8 cellular contexts compared by ENCODE assay signal in genomic region chr2:207167129-207167923, GRCh38. TPM values are rescaled to one million over a fixed set of nuclear protein-coding genes. Genes with fewer than 3 reads are reported as not detected.
DNase-seq lines count a peak whose midpoint lies in the region; ATAC-seq and TF ChIP-seq lines count a peak whose summit lies in the region.

No MANE protein-coding gene starts in this region.

- TF ChIP-seq POLR2A in uterus (IDR thresholded peaks at IDR 0.05), result no peak

- H3K27me3 ChIP-seq in Caco-2 (replicated peaks; ENCODE audit: control insufficient read depth, insufficient read depth, low read length), result peaks cover 9% of the 10 kb centered on the region
- no peaks in the 10 kb centered on the region for H3K27me3 ChIP-seq in mononuclear cell (ENCODE audit: insufficient read depth, low read length)
- H3K27me3 ChIP-seq in uterus, result no peaks in the 10 kb centered on the region

- H3K27ac ChIP-seq in cingulate gyrus (ENCODE audit: low read depth, low read length) (peak overlapping the region; percentile 99), uterus (peak overlapping the region; percentile 100)

- CTCF ChIA-PET in Caco-2 (lab: Charles Lee), result no interaction called here

- peaks cover 19% of the 10 kb centered on the region for H3K27me3 Mint-ChIP-seq in Caco-2 (ENCODE audit: insufficient read depth, unreplicated experiment)

- POLR2A ChIA-PET in Caco-2 (lab: Charles Lee), result interaction anchor here (0.7 kb wide), 1 partner anchor 94 kb away, joined by 8 read pairs; no protein-coding TSS in a partner anchor

- peaks cover 9% of the 10 kb centered on the region for H3K4me1 Mint-ChIP-seq in Caco-2 (ENCODE audit: low read depth, unreplicated experiment)

- peaks cover 10% of the 10 kb centered on the region; the same call in 1 of the 2 replicates for H3K4me1 ChIP-seq in Caco-2
- H3K4me1 ChIP-seq in mononuclear cell (ENCODE audit: insufficient read depth, low read length), result peaks cover 41% of the 10 kb centered on the region
- no peaks in the 10 kb centered on the region for H3K4me1 ChIP-seq in uterus

- BruUV-seq in Caco-2 (replicated peaks; lab: Mats Ljungman, UMichigan), result TSS peak; percentile 71

- DNase-seq in Caco-2, result no peak
- peak; percentile 85 to 94 for DNase-seq in NOMO-1 (lab: John Stamatoyannopoulos, UW; ENCODE audit: unreplicated experiment in 2 of 2)
- DNase-seq in uterus, result peak in 1 of 2 donors; percentile 65
- no peak for DNase-seq in OCI-M2 (lab: John Stamatoyannopoulos, UW; ENCODE audit: unreplicated experiment)

- H3K9me3 ChIP-seq in Caco-2, result no peaks in the 10 kb centered on the region
- H3K9me3 ChIP-seq in mononuclear cell (ENCODE audit: low read depth, low read length), result no peaks in the 10 kb centered on the region
- H3K9me3 ChIP-seq in uterus, result no peaks in the 10 kb centered on the region

- H3K36me3 ChIP-seq in Caco-2 (ENCODE audit: control insufficient read depth, insufficient read depth, low read length), result no peaks in the 10 kb centered on the region
- no peaks in the 10 kb centered on the region for H3K36me3 ChIP-seq in uterus

- ATAC-seq in GM21447 (IDR thresholded peaks at IDR 0.05; ENCODE audit: unreplicated experiment) (peak; percentile 0), GM19328 (IDR thresholded peaks at IDR 0.05; ENCODE audit: unreplicated experiment) (no peak)

- H3K9me3 Mint-ChIP-seq in Caco-2 (ENCODE audit: unreplicated experiment), result no peaks in the 10 kb centered on the region

- peaks cover 13% of the 10 kb centered on the region for H3K36me3 Mint-ChIP-seq in Caco-2 (ENCODE audit: insufficient read depth, unreplicated experiment)

- intact Hi-C loops in Caco-2 (cut with micrococcal nuclease; ENCODE audit: unreplicated experiment) (loop anchor here (5.0 kb wide), 1 partner anchor 310 kb away; no protein-coding TSS in a partner anchor), uterus (cut with DNase I; ENCODE audit: low total_unique reads) (no loop called here)

- H3K27ac Mint-ChIP-seq in Caco-2 (ENCODE audit: unreplicated experiment), result peak overlapping the region; percentile 88

- peak overlapping the region; percentile 90 for H3K4me3 Mint-ChIP-seq in Caco-2 (ENCODE audit: unreplicated experiment)

- H3K4me3 ChIP-seq in Caco-2 (ENCODE audit: low read depth, low read length), result peak overlapping the region; percentile 39
- H3K4me3 ChIP-seq in mononuclear cell (ENCODE audit: low read length), result peak overlapping the region; percentile 68
- H3K4me3 ChIP-seq in uterus, result peak overlapping the region; percentile 75 to 89

- TF ChIP-seq CTCF in Caco-2 (IDR thresholded peaks at IDR 0.05; ENCODE audit: insufficient read depth in 1 of 2, low read depth in 1 of 2, low read length in 1 of 2, severe bottlenecking in 1 of 2, unreplicated experiment in 1 of 2) (no peak), uterus (IDR thresholded peaks at IDR 0.05) (no peak)

RNA-seq across cellular contexts. Expression of gene KLF7, which starts 1.6 kb away (rescaled TPM):
- total RNA-seq in Caco-2 (2022), result 0.36 and 1.2 TPM in 2 replicates
- 81.5 TPM for total RNA-seq in mononuclear cell
- 10 to 100 TPM; 20.9 to 96.0 (median 39.4) TPM for total RNA-seq in uterus

Comparison
In these comparisons a context has a peak if more than half of its experiments do, and no peak if none do; other contexts are left out.
1. DNase-seq: peak in NOMO-1 (2 of 2); none in Caco-2 (0 of 2) and OCI-M2 (single experiment).
2. RNA of gene KLF7, which starts 1.6 kb away (total RNA-seq): 81.5 TPM in mononuclear cell (single experiment) and 20.9 to 96.0 TPM in uterus; 0.36 to 1.2 TPM in Caco-2; every median in the first group is over 10 times any median in the second.
3. Peak in every context shown above with its lines, with median percentiles within 50 percentile points of each other: H3K4me3 ChIP-seq.